In the genomic region with DNA sequence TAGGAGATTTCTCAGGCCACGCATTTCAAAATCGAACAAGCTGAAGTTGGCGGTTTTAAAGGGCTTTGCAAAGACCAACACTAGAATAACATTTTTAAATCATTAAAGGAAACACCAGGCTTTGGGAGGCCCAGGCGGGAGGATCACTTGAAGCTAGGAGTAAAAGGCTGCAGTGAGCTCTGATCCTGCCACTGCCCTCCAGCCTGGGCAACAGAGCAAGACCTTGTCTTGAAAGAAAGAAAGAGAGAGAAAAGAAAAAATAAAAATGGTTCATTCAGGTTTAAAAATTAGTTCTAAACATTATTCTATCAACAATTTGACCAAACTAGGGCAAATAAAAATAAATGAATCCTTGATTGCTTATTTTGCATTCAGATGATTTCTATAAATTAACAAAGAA, we compare ENCODE assay signal across 36 cellular contexts. TPM values are rescaled to one million over a fixed set of nuclear protein-coding genes. Genes with fewer than 3 reads are reported as not detected.
DNase-seq lines count a peak whose midpoint lies in the region; ATAC-seq and TF ChIP-seq lines count a peak whose summit lies in the region.
"Had no signal": no experiment of that assay in that cellular context is flagged by ENCODE, and none has a peak within 500 bp of the region (broad histone marks: within the 10 kb centered on the region; RNA-seq: fewer than 3 reads in every experiment).

No MANE protein-coding gene starts in this region.

- H3K9me3 ChIP-seq in H9 (ENCODE audit: control insufficient read depth, low read depth, low read length) = no peaks in the 10 kb centered on the region
- no peaks in the 10 kb centered on the region for H3K9me3 ChIP-seq in SU-DHL-6 (ENCODE audit: insufficient read depth, low read length)
- H3K9me3 ChIP-seq in neuronal stem cell (replicated peaks in 1 of 2; ENCODE audit: control insufficient read depth in 2 of 2, insufficient read depth in 1 of 2, low read depth in 1 of 2, low read length in 2 of 2) = no peaks in the 10 kb centered on the region
- H3K9me3 ChIP-seq: esophagus squamous epithelium, Peyer's patch, prostate gland, thyroid gland had no signal

- H4K5ac ChIP-seq in H9 (ENCODE audit: insufficient read length, low read depth, low read length) = no peak overlapping the region

- no peaks in the 10 kb centered on the region for H3K27me3 ChIP-seq in H9 (ENCODE audit: insufficient read depth, low read length)
- no peaks in the 10 kb centered on the region for H3K27me3 ChIP-seq in SU-DHL-6 (ENCODE audit: low read length)
- H3K27me3 ChIP-seq in neuronal stem cell (ENCODE audit: control insufficient read depth in 3 of 3, insufficient read depth in 3 of 3, low read depth in 1 of 3, low read length in 3 of 3) = peaks cover 0 to 81% (median 11%) of the 10 kb centered on the region in 3 experiments
- H3K27me3 ChIP-seq: thyroid gland had no signal

- H3K4me1 Mint-ChIP-seq in H9 = peaks cover 16 to 19% of the 10 kb centered on the region in 2 experiments
- H3K4me1 Mint-ChIP-seq: CD8-positive, alpha-beta memory T cell; central memory CD8-positive, alpha-beta T cell; immature natural killer cell had no signal

- H3K56ac ChIP-seq in H9 (ENCODE audit: insufficient read length, low read depth, low read length) = no peak overlapping the region

- no peaks in the 10 kb centered on the region for H3K36me3 ChIP-seq in SU-DHL-6 (ENCODE audit: low read length)
- H3K36me3 ChIP-seq in neuronal stem cell (replicated peaks in 1 of 2; ENCODE audit: control insufficient read depth in 2 of 2, insufficient read depth in 2 of 2, low read length in 2 of 2) = no peaks in the 10 kb centered on the region
- H3K36me3 ChIP-seq: esophagus squamous epithelium, Peyer's patch, prostate gland, thyroid gland had no signal

- peaks cover 27% of the 10 kb centered on the region for H3K27me3 Mint-ChIP-seq in H9 (ENCODE audit: low read depth)

- no peaks in the 10 kb centered on the region for H3K9me2 ChIP-seq in SU-DHL-6 (replicated peaks; ENCODE audit: insufficient read depth, low read length)

- H3T11ph ChIP-seq in H9 (ENCODE audit: low read length) = no peak overlapping the region

- H3K23ac ChIP-seq in H9 (ENCODE audit: insufficient read length, low read depth, low read length) (no peak overlapping the region), neuronal stem cell (ENCODE audit: low read depth, low read length, poor library complexity) (no peak overlapping the region)

- H3K23me2 ChIP-seq in H9 (ENCODE audit: insufficient read length, low read depth, low read length, poor library complexity, severe bottlenecking) = peaks cover 5% of the 10 kb centered on the region

- H4K20me1 ChIP-seq in H9 (ENCODE audit: control insufficient read depth, insufficient read depth, insufficient read length) (no peaks in the 10 kb centered on the region), SU-DHL-6 (ENCODE audit: low read depth, low read length) (no peaks in the 10 kb centered on the region)

- no peak for DNase-seq in H9
- DNase-seq in neuronal stem cell (ENCODE audit: low spot score) = no peak
- DNase-seq in NCI-H1048 (lab: John Stamatoyannopoulos, UW) = no peak
- no peak for DNase-seq in pons (ENCODE audit: low spot score)
- DNase-seq: activated CD8-positive, alpha-beta memory T cell treated with anti-CD3 and anti-CD28 coated beads, Interleukin-2, amount 50 U/mL, for 48 hours; activated CD8-positive, alpha-beta T cell treated with anti-CD3 and anti-CD28 coated beads for 36 hours; activated naive CD4-positive, alpha-beta T cell treated with anti-CD3 and anti-CD28 coated beads for 36 hours; CD8-positive, alpha-beta memory T cell; esophagus squamous epithelium; foreskin keratinocyte; HCEC 1CT; immature natural killer cell; KBM-7; left colon; mammary epithelial cell; NCI-H2029 treated with DMSO at 0.1 percent for 48 hours; NCI-H226; NCI-H526 treated with DMSO at 0.1 percent for 48 hours; Peyer's patch; SIG-M5; stimulated activated CD4-positive, alpha-beta T cell treated with anti-CD3 and anti-CD28 coated beads, Interleukin-12 subunit alpha, Interleukin-12 subunit beta, amount 100 ng/mL, for 4 hours; stimulated activated CD4-positive, alpha-beta T cell treated with anti-CD3 and anti-CD28 coated beads, Interleukin-4, amount 100 ng/mL, for 1 hour; SW 1271 had no signal

- H3K18ac ChIP-seq in H9 (ENCODE audit: insufficient read length, low read depth, low read length) = no peak overlapping the region
- H3K18ac ChIP-seq in neuronal stem cell (ENCODE audit: low read length) = no peak overlapping the region

- no peak overlapping the region for H4K8ac ChIP-seq in H9 (replicated peaks; ENCODE audit: insufficient read length, low read depth, low read length)
- H4K8ac ChIP-seq in neuronal stem cell (ENCODE audit: low read depth, low read length) = no peak overlapping the region

- no peaks in the 10 kb centered on the region for H3K36me3 Mint-ChIP-seq in H9 (ENCODE audit: insufficient read depth in 1 of 3, low read depth in 3 of 3)
- H3K36me3 Mint-ChIP-seq: CD8-positive, alpha-beta memory T cell had no signal

- H2AK5ac ChIP-seq in H9 (ENCODE audit: insufficient read length, low read length) (no peak overlapping the region), neuronal stem cell (ENCODE audit: low read depth, low read length) (no peak overlapping the region)

- H2BK5ac ChIP-seq in H9 (ENCODE audit: insufficient read length, low read length) = no peak overlapping the region
- no peak overlapping the region for H2BK5ac ChIP-seq in neuronal stem cell (ENCODE audit: low read length)

- H3K4me1 ChIP-seq in H9 (ENCODE audit: insufficient read depth, low read length) (no peaks in the 10 kb centered on the region), neuronal stem cell (ENCODE audit: control insufficient read depth in 2 of 2, insufficient read depth in 1 of 2, low read depth in 1 of 2, low read length in 2 of 2) (peaks cover 5% of the 10 kb centered on the region in 2 donors)
- H3K4me1 ChIP-seq: foreskin keratinocyte, prostate gland had no signal

- ATAC-seq in HG02981 (IDR thresholded peaks at IDR 0.05; ENCODE audit: unreplicated experiment) = no peak
- ATAC-seq: activated CD8-positive, alpha-beta T cell treated with anti-CD3 and anti-CD28 coated beads for 36 hours; GM12878; left colon; sciatic nerve had no signal

- peak overlapping the region; percentile 78 to 86 for H3K4me3 Mint-ChIP-seq in H9
- H3K4me3 Mint-ChIP-seq: activated CD8-positive, alpha-beta T cell treated with anti-CD3 and anti-CD28 coated beads for 36 hours; activated naive CD4-positive, alpha-beta T cell treated with anti-CD3 and anti-CD28 coated beads for 36 hours; activated T-helper 1 cell treated with anti-CD3 and anti-CD28 coated beads, Interleukin-12 subunit alpha, Interleukin-12 subunit beta, Interleukin-2, Interleukin-4 antibody, amounts not matched to agents 30 ng/mL and 10 ng/mL and 1 ng/mL, durations not matched to agents 14 hours and 24 hours and 36 hours; CD8-positive, alpha-beta memory T cell; central memory CD8-positive, alpha-beta T cell; dendritic cell treated with granulocyte-macrophage colony-stimulating factor and Interleukin-4, amounts not matched to agents 40 ng/mL and 50 ng/mL, for 4 days; immature natural killer cell had no signal

- H2BK20ac ChIP-seq in H9 (ENCODE audit: low read depth, low read length, poor library complexity, severe bottlenecking) = no peak overlapping the region

- H3F3A ChIP-seq in SU-DHL-6 (ENCODE audit: insufficient read depth) = no peaks in the 10 kb centered on the region

- H2BK120ac ChIP-seq in H9 (ENCODE audit: low read depth, low read length, poor library complexity, severe bottlenecking) (no peak overlapping the region), neuronal stem cell (ENCODE audit: low read depth, low read length) (no peak overlapping the region)

- no peak overlapping the region for H3K9ac ChIP-seq in H9 (ENCODE audit: extremely low read depth, insufficient read length, low read length)
- no peak overlapping the region for H3K9ac ChIP-seq in SU-DHL-6 (ENCODE audit: low read length)
- H3K9ac ChIP-seq in neuronal stem cell (ENCODE audit: low read depth, low read length, poor library complexity) = no peak overlapping the region

- H4K91ac ChIP-seq in H9 (ENCODE audit: insufficient read length, low read depth, low read length) (no peak overlapping the region), neuronal stem cell (ENCODE audit: low read depth, low read length, poor library complexity) (no peak overlapping the region)

- peak overlapping the region; percentile 55 for H3K4me2 ChIP-seq in H9 (ENCODE audit: insufficient read depth, insufficient read length, low read length)
- peak overlapping the region; percentile 41 for H3K4me2 ChIP-seq in SU-DHL-6 (ENCODE audit: low read depth, low read length, poor library complexity, severe bottlenecking)
- H3K4me2 ChIP-seq in neuronal stem cell (ENCODE audit: insufficient read depth, low read length, poor library complexity, severe bottlenecking) = no peak overlapping the region

- H2BK15ac ChIP-seq in H9 (ENCODE audit: low read depth, low read length) (no peak overlapping the region), neuronal stem cell (ENCODE audit: low read length) (no peak overlapping the region)

- no peak overlapping the region for H2AFZ ChIP-seq in H9 (ENCODE audit: low read length)
- H2AFZ ChIP-seq in SU-DHL-6 (ENCODE audit: low read depth, low read length, severe bottlenecking) = no peak overlapping the region
- peak overlapping the region; percentile 92 for H2AFZ ChIP-seq in neuronal stem cell (ENCODE audit: low read length)

- H3K4me3 ChIP-seq in SU-DHL-6 (ENCODE audit: insufficient read depth, low read length, poor library complexity, severe bottlenecking) = no peak overlapping the region
- peak overlapping the region; percentile 55 for H3K4me3 ChIP-seq in iPS-11a (ENCODE audit: low read depth, low read length)
- H3K4me3 ChIP-seq in neuronal stem cell (ENCODE audit: low read length in 2 of 2) = no peak overlapping the region
- H3K4me3 ChIP-seq: GM12878, thyroid gland had no signal

- no peaks in the 10 kb centered on the region for H3K79me2 ChIP-seq in H9 (ENCODE audit: insufficient read depth, low read length)
- H3K79me2 ChIP-seq in SU-DHL-6 (ENCODE audit: insufficient read depth, low read length) = no peaks in the 10 kb centered on the region

- H3K4ac ChIP-seq in H9 (ENCODE audit: low read depth, low read length) (no peak overlapping the region), neuronal stem cell (ENCODE audit: low read length) (no peak overlapping the region)

- no CpG with 5 or more reads among the region's 4 CpGs for WGBS in H9 (ENCODE audit: extremely low coverage, insufficient read length, low lambda C conversion rate)
- no CpG with 5 or more reads among the region's 4 CpGs for WGBS in neuronal stem cell (ENCODE audit: extremely low coverage in 2 of 2, insufficient read length in 2 of 2, insufficient replicate concordance in 1 of 2), 2 donors

- no peak overlapping the region for H3K27ac Mint-ChIP-seq in H9
- H3K27ac Mint-ChIP-seq: activated CD8-positive, alpha-beta T cell treated with anti-CD3 and anti-CD28 coated beads for 36 hours; activated naive CD4-positive, alpha-beta T cell treated with anti-CD3 and anti-CD28 coated beads for 36 hours; activated T-helper 1 cell treated with anti-CD3 and anti-CD28 coated beads, Interleukin-12 subunit alpha, Interleukin-12 subunit beta, Interleukin-2, Interleukin-4 antibody, amounts not matched to agents 30 ng/mL and 10 ng/mL and 1 ng/mL, durations not matched to agents 14 hours and 24 hours and 36 hours; CD8-positive, alpha-beta memory T cell; dendritic cell treated with granulocyte-macrophage colony-stimulating factor and Interleukin-4, amounts not matched to agents 40 ng/mL and 50 ng/mL, for 4 days; immature natural killer cell had no signal

- no peak overlapping the region for H3K27ac ChIP-seq in H9 (ENCODE audit: insufficient read length, low read depth, low read length)
- no peak overlapping the region for H3K27ac ChIP-seq in SU-DHL-6 (ENCODE audit: low read depth, low read length)
- H3K27ac ChIP-seq in neuronal stem cell (replicated peaks; ENCODE audit: low read length) = no peak overlapping the region
- H3K27ac ChIP-seq: foreskin keratinocyte, Peyer's patch, prostate gland, thyroid gland had no signal

- no peaks in the 10 kb centered on the region for H3K9me3 Mint-ChIP-seq in H9
- H3K9me3 Mint-ChIP-seq: activated CD8-positive, alpha-beta T cell treated with anti-CD3 and anti-CD28 coated beads for 36 hours; activated naive CD4-positive, alpha-beta T cell treated with anti-CD3 and anti-CD28 coated beads for 36 hours; activated T-helper 1 cell treated with anti-CD3 and anti-CD28 coated beads, Interleukin-12 subunit alpha, Interleukin-12 subunit beta, Interleukin-2, Interleukin-4 antibody, amounts not matched to agents 30 ng/mL and 10 ng/mL and 1 ng/mL, durations not matched to agents 14 hours and 24 hours and 36 hours; dendritic cell treated with granulocyte-macrophage colony-stimulating factor and Interleukin-4, amounts not matched to agents 40 ng/mL and 50 ng/mL, for 4 days had no signal

- no peaks in the 10 kb centered on the region for H3K79me1 ChIP-seq in H9 (ENCODE audit: insufficient read depth, low read depth, low read length, poor library complexity, severe bottlenecking)
- H3K79me1 ChIP-seq in neuronal stem cell (ENCODE audit: low read depth, low read length) = no peaks in the 10 kb centered on the region

- TF ChIP-seq CTCF in H9 (conservative IDR thresholded peaks at IDR 0.05) (no peak), SU-DHL-6 (IDR thresholded peaks at IDR 0.05; ENCODE audit: insufficient read depth, low read length, poor library complexity, severe bottlenecking) (no peak)

- H3K14ac ChIP-seq in H9 (ENCODE audit: insufficient read depth, low read length) (no peak overlapping the region), neuronal stem cell (ENCODE audit: low read length) (no peak overlapping the region)

- H2BK12ac ChIP-seq in H9 (ENCODE audit: insufficient read length, low read depth, low read length) = no peak overlapping the region
- H2BK12ac ChIP-seq in neuronal stem cell (ENCODE audit: low read length) = no peak overlapping the region

RNA-seq across cellular contexts. Expression of a gene that starts 0.8 kb away (rescaled TPM):
- 3.0 and 3.5 TPM in 2 replicates for total RNA-seq in H9 (2021)
- polyA plus RNA-seq in neuronal stem cell (2013, experiment 1 of 2) = 0.31 TPM
- 0.35 TPM for polyA plus RNA-seq in neuronal stem cell (2013, experiment 2 of 2)
- total RNA-seq: activated CD8-positive, alpha-beta T cell treated with anti-CD3 and anti-CD28 coated beads for 36 hours; activated naive CD4-positive, alpha-beta T cell treated with anti-CD3 and anti-CD28 coated beads for 36 hours; activated T-helper 1 cell treated with anti-CD3 and anti-CD28 coated beads, Interleukin-12 subunit alpha, Interleukin-12 subunit beta, Interleukin-2, Interleukin-4 antibody, amounts not matched to agents 30 ng/mL and 10 ng/mL and 1 ng/mL, durations not matched to agents 14 hours and 24 hours and 36 hours; CD8-positive, alpha-beta memory T cell; GM12878; HT-29; M059J had no signal
- polyA plus RNA-seq: BJ; CD8-positive, alpha-beta memory T cell; foreskin keratinocyte; immature natural killer cell; mammary epithelial cell had no signal
